In the genomic region with DNA sequence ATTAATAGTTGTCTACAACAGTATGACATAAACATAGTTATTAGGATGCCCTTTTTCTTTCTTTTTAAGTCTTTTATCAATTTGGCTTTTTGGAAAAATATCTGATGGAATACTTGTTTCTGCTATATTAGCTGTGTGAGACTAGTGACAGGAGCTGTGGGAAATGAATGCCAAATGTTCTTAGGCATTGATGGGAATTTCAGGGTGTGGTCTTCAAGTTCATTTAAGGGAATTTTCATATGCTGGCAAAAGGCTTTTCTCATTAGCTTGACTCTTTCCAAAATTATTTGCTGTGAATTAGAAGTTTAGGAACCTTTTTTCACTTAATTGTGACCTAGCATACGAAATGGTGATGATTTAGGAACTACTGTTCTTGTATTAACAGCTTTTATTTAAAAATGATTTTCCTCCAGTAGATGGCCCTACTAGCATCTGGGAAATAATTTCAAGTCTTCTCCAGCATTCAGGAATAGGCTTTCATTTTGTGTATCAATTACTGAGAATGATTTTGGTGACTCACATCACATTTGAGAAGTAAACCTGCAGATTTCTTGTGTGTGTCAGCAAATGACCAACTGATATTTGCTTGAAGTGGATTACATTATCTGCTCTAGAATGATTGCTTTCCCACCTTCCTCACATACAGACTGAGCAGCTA, we compare ENCODE assay signal across 12 cellular contexts.
A peak's percentile ranks its signal among the peaks of the same experiment; 100 is the strongest.
DNase-seq lines count a peak whose midpoint lies in the region; ATAC-seq and TF ChIP-seq lines count a peak whose summit lies in the region.
"Had no signal": no experiment of that assay in that cellular context is flagged by ENCODE, and none has a peak within 500 bp of the region (broad histone marks: within the 10 kb centered on the region; RNA-seq: fewer than 3 reads in every experiment).

No MANE protein-coding gene starts in this region.

- ATAC-seq in HG03378 (IDR thresholded peaks at IDR 0.05; ENCODE audit: unreplicated experiment) (no peak), GM21825 (IDR thresholded peaks at IDR 0.05; ENCODE audit: unreplicated experiment) (no peak)

- no peak for TF ChIP-seq CTCF in cardiac muscle cell (IDR thresholded peaks at IDR 0.05; ENCODE audit: low read depth, low read length)
- peak; percentile 18 for TF ChIP-seq CTCF in OCI-LY3 (IDR thresholded peaks at IDR 0.05; ENCODE audit: low read depth, low read length)

- H3K27ac ChIP-seq in cardiac muscle cell (no peak overlapping the region), OCI-LY3 (ENCODE audit: low read length) (no peak overlapping the region)
- H3K27ac ChIP-seq: tibial artery had no signal

- no peak overlapping the region for H3K4me3 ChIP-seq in cardiac muscle cell
- H3K4me3 ChIP-seq in OCI-LY3 (ENCODE audit: low read length) = no peak overlapping the region
- H3K4me3 ChIP-seq: tibial artery had no signal

- H3K27me3 ChIP-seq in cardiac muscle cell = no peaks in the 10 kb centered on the region
- no peaks in the 10 kb centered on the region for H3K27me3 ChIP-seq in OCI-LY3 (ENCODE audit: low read depth, low read length)
- H3K27me3 ChIP-seq: tibial artery had no signal

- H2AFZ ChIP-seq in OCI-LY3 (ENCODE audit: low read depth, low read length) = no peak overlapping the region

- intact Hi-C loops in cardiac septum (cut with DNase I) = no loop called here

- H4K20me1 ChIP-seq in OCI-LY3 (ENCODE audit: insufficient read depth, low read length) = no peaks in the 10 kb centered on the region

- H3K4me1 ChIP-seq in cardiac muscle cell (ENCODE audit: low read depth) = no peaks in the 10 kb centered on the region
- no peaks in the 10 kb centered on the region for H3K4me1 ChIP-seq in OCI-LY3 (ENCODE audit: low read length)
- H3K4me1 ChIP-seq: tibial artery had no signal

- no peak overlapping the region for H3K4me2 ChIP-seq in OCI-LY3 (ENCODE audit: low read length)

- no peak overlapping the region for H3K9ac ChIP-seq in OCI-LY3 (ENCODE audit: low read length)

- H3K79me2 ChIP-seq in OCI-LY3 (ENCODE audit: low read length) = no peaks in the 10 kb centered on the region

- H3K36me3 ChIP-seq in cardiac muscle cell (peaks cover 41% of the 10 kb centered on the region), OCI-LY3 (replicated peaks; ENCODE audit: low read depth, low read length) (peaks cover 62% of the 10 kb centered on the region)

- DNase-seq in cardiac muscle cell (ENCODE audit: low read depth in 1 of 2, low spot score in 1 of 2) (peak; percentile 15 to 31), cardiac septum (ENCODE audit: low spot score) (no peak), fibroblast of gingiva (ENCODE audit: low read depth) (peak; percentile 35), stromal cell of bone marrow (ENCODE audit: low read depth) (peak; percentile 22), T-helper 1 cell (no peak)
- DNase-seq: activated CD4-positive, alpha-beta T cell treated with anti-CD3 and anti-CD28 coated beads, Interleukin-2, amount 50 U/mL, for 4 hours; activated naive CD4-positive, alpha-beta T cell treated with Interleukin-2 at 50 U/mL for 16 hours; NCI-H146; tibial artery had no signal

- H3K9me3 ChIP-seq in cardiac muscle cell (ENCODE audit: low read depth) (no peaks in the 10 kb centered on the region), OCI-LY3 (ENCODE audit: insufficient read depth, low read length) (no peaks in the 10 kb centered on the region)
- H3K9me3 ChIP-seq: tibial artery had no signal

Comparison
In these comparisons a context has a peak if more than half of its experiments do, and no peak if none do; other contexts are left out.
1. DNase-seq: peak in cardiac muscle cell (2 of 2), fibroblast of gingiva (single experiment) and stromal cell of bone marrow (single experiment); none in cardiac septum (single experiment) and T-helper 1 cell (0 of 5).